11 cellular contexts compared by ENCODE assay signal in the genomic region with DNA sequence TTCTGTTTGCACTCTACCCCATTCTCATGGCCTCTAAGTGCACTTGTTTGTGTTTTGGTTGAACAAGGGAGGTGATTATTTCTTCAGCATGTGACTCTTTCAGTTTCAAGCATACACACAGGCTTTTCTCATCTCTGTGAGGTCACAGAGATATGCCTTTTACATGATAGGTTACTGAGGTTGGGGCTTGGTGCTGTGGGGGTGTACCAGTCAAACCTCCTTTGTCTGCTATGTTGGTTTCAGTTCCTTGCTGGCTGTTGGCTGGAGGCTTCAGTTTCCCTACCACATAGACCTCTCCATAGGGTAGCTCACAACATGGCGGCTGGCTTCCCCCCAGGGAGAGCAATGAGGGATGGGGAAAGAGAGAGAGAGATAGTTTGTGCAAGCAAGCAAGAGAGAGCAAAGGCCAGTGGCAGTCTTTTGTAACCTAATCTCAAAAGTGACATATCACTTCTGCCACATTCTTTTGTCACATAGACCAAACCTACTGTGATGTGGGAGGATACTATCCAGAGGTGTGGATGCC.
DNase-seq lines count a peak whose midpoint lies in the region; ATAC-seq and TF ChIP-seq lines count a peak whose summit lies in the region.
"Had no signal": no experiment of that assay in that cellular context is flagged by ENCODE, and none has a peak within 500 bp of the region (broad histone marks: within the 10 kb centered on the region; RNA-seq: fewer than 3 reads in every experiment).

No MANE protein-coding gene starts in this region.

- H3K27me3 ChIP-seq in heart right ventricle: no peaks in the 10 kb centered on the region

- H3K27ac Mint-ChIP-seq in stimulated activated naive CD8-positive, alpha-beta T cell treated with anti-CD3 and anti-CD28 coated beads, Interleukin-15, amount 100 ng/mL, for 72 hours: no peak overlapping the region
- no peak overlapping the region for H3K27ac Mint-ChIP-seq in activated T-cell treated with anti-CD3 and anti-CD28 coated beads, Interleukin-2, amount 50 U/mL, for 72 hours

- no peaks in the 10 kb centered on the region for H3K36me3 ChIP-seq in heart right ventricle

- no peaks in the 10 kb centered on the region for H3K27me3 Mint-ChIP-seq in stimulated activated naive CD8-positive, alpha-beta T cell treated with anti-CD3 and anti-CD28 coated beads, Interleukin-15, amount 100 ng/mL, for 72 hours
- H3K27me3 Mint-ChIP-seq in activated T-cell treated with anti-CD3 and anti-CD28 coated beads, Interleukin-2, amount 50 U/mL, for 72 hours (ENCODE audit: low read depth): no peaks in the 10 kb centered on the region

- no peak overlapping the region for H3K27ac ChIP-seq in heart right ventricle
- H3K27ac ChIP-seq: A549 had no signal

- H3K9me3 ChIP-seq in heart right ventricle: no peaks in the 10 kb centered on the region
- H3K9me3 ChIP-seq: A549 had no signal

- no peaks in the 10 kb centered on the region for H3K9me3 Mint-ChIP-seq in stimulated activated naive CD8-positive, alpha-beta T cell treated with anti-CD3 and anti-CD28 coated beads, Interleukin-15, amount 100 ng/mL, for 72 hours
- H3K9me3 Mint-ChIP-seq in activated T-cell treated with anti-CD3 and anti-CD28 coated beads, Interleukin-2, amount 50 U/mL, for 72 hours: no peaks in the 10 kb centered on the region

- WGBS in heart right ventricle, 2 donors: 95 to 96% methylated on average over 1 of the region's 1 CpG

- no peaks in the 10 kb centered on the region for H3K36me3 Mint-ChIP-seq in activated T-cell treated with anti-CD3 and anti-CD28 coated beads, Interleukin-2, amount 50 U/mL, for 72 hours (ENCODE audit: insufficient read depth in 2 of 2)

- TF ChIP-seq CTCF in heart right ventricle (IDR thresholded peaks at IDR 0.05): no peak

- no peak overlapping the region for H3K4me3 Mint-ChIP-seq in stimulated activated naive CD8-positive, alpha-beta T cell treated with anti-CD3 and anti-CD28 coated beads, Interleukin-15, amount 100 ng/mL, for 72 hours
- no peak overlapping the region for H3K4me3 Mint-ChIP-seq in activated T-cell treated with anti-CD3 and anti-CD28 coated beads, Interleukin-2, amount 50 U/mL, for 72 hours

- DNase-seq in stimulated activated naive CD8-positive, alpha-beta T cell treated with anti-CD3 and anti-CD28 coated beads, Interleukin-15, Interleukin-2, amounts not matched to agents 100 U/mL and 50 U/mL, for 24 hours: no peak
- no peak for DNase-seq in stimulated activated naive CD8-positive, alpha-beta T cell treated with anti-CD3 and anti-CD28 coated beads, Interleukin-15, amount 100 ng/mL, for 72 hours
- no peak for DNase-seq in activated T-cell treated with anti-CD3 and anti-CD28 coated beads, Interleukin-2, amount 50 U/mL, for 72 hours
- DNase-seq in heart right ventricle (no peak), middle frontal gyrus (ENCODE audit: extremely low spot score, low spot score) (no peak), DMS114 treated with DMSO at 0.1 percent for 48 hours (lab: John Stamatoyannopoulos, UW; ENCODE audit: unreplicated experiment) (no peak)
- DNase-seq: left ventricle myocardium superior, small intestine had no signal

- H3K4me1 ChIP-seq in heart right ventricle: peaks cover 0 to 21% (median 11%) of the 10 kb centered on the region in 9 donors
- H3K4me1 ChIP-seq: A549 had no signal

- ATAC-seq in stimulated activated naive CD8-positive, alpha-beta T cell treated with anti-CD3 and anti-CD28 coated beads, Interleukin-15, Interleukin-2, amounts not matched to agents 100 U/mL and 50 U/mL, for 24 hours: peak; percentile 46
- no peak for ATAC-seq in stimulated activated naive CD8-positive, alpha-beta T cell treated with anti-CD3 and anti-CD28 coated beads, Interleukin-15, amount 100 ng/mL, for 72 hours
- peak; percentile 97 for ATAC-seq in HG02798 (IDR thresholded peaks at IDR 0.05; ENCODE audit: poor library complexity, unreplicated experiment)
- peak; percentile 90 for ATAC-seq in HG03575 (IDR thresholded peaks at IDR 0.05; ENCODE audit: extremely low read depth, insufficient number of reproducible peaks, low FRiP score, unreplicated experiment)
- ATAC-seq in activated T-cell treated with anti-CD3 and anti-CD28 coated beads, Interleukin-2, amount 50 U/mL, for 72 hours (replicated peaks in 1 of 2): no peak
- no peak for ATAC-seq in heart right ventricle
- ATAC-seq: A549, left ventricle myocardium superior had no signal

- no peaks in the 10 kb centered on the region for H3K4me1 Mint-ChIP-seq in stimulated activated naive CD8-positive, alpha-beta T cell treated with anti-CD3 and anti-CD28 coated beads, Interleukin-15, amount 100 ng/mL, for 72 hours
- H3K4me1 Mint-ChIP-seq in activated T-cell treated with anti-CD3 and anti-CD28 coated beads, Interleukin-2, amount 50 U/mL, for 72 hours (ENCODE audit: low read depth): no peaks in the 10 kb centered on the region

- intact Hi-C loops in heart right ventricle (cut with DNase I): loop anchor here in 1 of 10 donors (10.0 kb wide), 1 partner anchor 114 kb away; no protein-coding TSS in a partner anchor

- no peak overlapping the region for H3K4me3 ChIP-seq in heart right ventricle
- H3K4me3 ChIP-seq: A549 had no signal

Comparison
In these comparisons a context has a peak if more than half of its experiments do, and no peak if none do; other contexts are left out.
1. ATAC-seq: peak in stimulated activated naive CD8-positive, alpha-beta T cell treated with anti-CD3 and anti-CD28 coated beads, Interleukin-15, Interleukin-2, amounts not matched to agents 100 U/mL and 50 U/mL, for 24 hours (single experiment), HG02798 (single experiment) and HG03575 (single experiment); none in stimulated activated naive CD8-positive, alpha-beta T cell treated with anti-CD3 and anti-CD28 coated beads, Interleukin-15, amount 100 ng/mL, for 72 hours (single experiment), activated T-cell treated with anti-CD3 and anti-CD28 coated beads, Interleukin-2, amount 50 U/mL, for 72 hours (0 of 2) and heart right ventricle (0 of 8).